Comparison of ENCODE assay signal across 18 cellular contexts in genomic region chr22:32622762-32623147, GRCh38.
DNase-seq lines count a peak whose midpoint lies in the region; ATAC-seq and TF ChIP-seq lines count a peak whose summit lies in the region.
"Had no signal": no experiment of that assay in that cellular context is flagged by ENCODE, and none has a peak within 500 bp of the region (broad histone marks: within the 10 kb centered on the region; RNA-seq: fewer than 3 reads in every experiment).

No MANE protein-coding gene starts in this region.

- H3K27me3 ChIP-seq in SJCRH30: no peaks in the 10 kb centered on the region
- H3K27me3 ChIP-seq in esophagus (ENCODE audit: control insufficient read depth in 1 of 2, insufficient read depth in 2 of 2, low read length in 2 of 2): no peaks in the 10 kb centered on the region
- H3K27me3 ChIP-seq in testis: no peaks in the 10 kb centered on the region

- no peaks in the 10 kb centered on the region for H3K36me3 Mint-ChIP-seq in nephron (ENCODE audit: low read depth)
- H3K36me3 Mint-ChIP-seq: stimulated activated naive B cell treated with anti-CD40 and anti-IgM and Interleukin-4, amounts not matched to agents 10 μg/mL and 1 μg/mL and 100 μg/mL, for 72 hours had no signal

- peaks cover 50% of the 10 kb centered on the region for H3K4me1 Mint-ChIP-seq in nephron

- H3K27ac ChIP-seq in SJCRH30 (peak overlapping the region; percentile 95), esophagus (ENCODE audit: low read depth in 2 of 2, low read length in 1 of 2) (peak overlapping the region; percentile 57 to 68), testis (peak overlapping the region; percentile 69 to 85)
- H3K27ac ChIP-seq: C4-2B, foreskin keratinocyte, VCaP had no signal

- peak in 1 of 2 experiments; percentile 15 for DNase-seq in SJCRH30
- no peak for DNase-seq in testis
- no peak for DNase-seq in OCI-M2 (lab: John Stamatoyannopoulos, UW; ENCODE audit: unreplicated experiment)
- DNase-seq in NCI-H345 treated with DMSO at 0.1 percent for 48 hours (lab: John Stamatoyannopoulos, UW; ENCODE audit: unreplicated experiment): no peak
- no peak for DNase-seq in sciatic nerve (ENCODE audit: low spot score)
- DNase-seq: activated CD8-positive, alpha-beta memory T cell treated with anti-CD3 and anti-CD28 coated beads, Interleukin-2, amount 50 U/mL, for 48 hours; foreskin keratinocyte; NCI-H1417 treated with DMSO at 0.1 percent for 48 hours; NCI-H526; nucleus accumbens; stimulated activated CD4-positive, alpha-beta T cell treated with anti-CD3 and anti-CD28 coated beads, Interleukin-4, amount 100 ng/mL, for 1 hour; stimulated activated naive B cell treated with anti-CD40 and anti-IgM and Interleukin-4, amounts not matched to agents 10 μg/mL and 1 μg/mL and 100 μg/mL, for 72 hours had no signal

- H3K36me3 ChIP-seq in SJCRH30 (no peaks in the 10 kb centered on the region), esophagus (ENCODE audit: control insufficient read depth in 2 of 2, insufficient read depth in 2 of 2, low read length in 1 of 2) (no peaks in the 10 kb centered on the region), testis (ENCODE audit: low read depth, missing control alignments) (no peaks in the 10 kb centered on the region)

- peak overlapping the region in 2 of 3 experiments; percentile 99 for H3K27ac Mint-ChIP-seq in nephron
- H3K27ac Mint-ChIP-seq: dendritic cell treated with granulocyte-macrophage colony-stimulating factor and Interleukin-4, amounts not matched to agents 40 ng/mL and 50 ng/mL, for 4 days; stimulated activated naive B cell treated with anti-CD40 and anti-IgM and Interleukin-4, amounts not matched to agents 10 μg/mL and 1 μg/mL and 100 μg/mL, for 72 hours had no signal

- H3K4me3 ChIP-seq in SJCRH30: no peak overlapping the region
- no peak overlapping the region for H3K4me3 ChIP-seq in esophagus (ENCODE audit: low read depth in 1 of 2, low read length in 2 of 2)
- no peak overlapping the region for H3K4me3 ChIP-seq in testis

- ATAC-seq in sciatic nerve (no peak), HG03280 (IDR thresholded peaks at IDR 0.05; ENCODE audit: unreplicated experiment) (no peak)
- ATAC-seq: foreskin keratinocyte; stimulated activated naive B cell treated with anti-CD40 and anti-IgM and Interleukin-4, amounts not matched to agents 10 μg/mL and 1 μg/mL and 100 μg/mL, for 72 hours had no signal

- intact Hi-C loops in testis (cut with DNase I; ENCODE audit: low total_unique reads): loop anchor here (5.0 kb wide), 1 partner anchor 90 kb away; no protein-coding TSS in a partner anchor
- intact Hi-C loops in sciatic nerve (cut with DNase I): no loop called here

- no peak for TF ChIP-seq POLR2A in testis (IDR thresholded peaks at IDR 0.05)

- H3K4me3 Mint-ChIP-seq in nephron: peak overlapping the region; percentile 33 to 52 (median 50)
- H3K4me3 Mint-ChIP-seq: dendritic cell treated with granulocyte-macrophage colony-stimulating factor and Interleukin-4, amounts not matched to agents 40 ng/mL and 50 ng/mL, for 4 days; stimulated activated naive B cell treated with anti-CD40 and anti-IgM and Interleukin-4, amounts not matched to agents 10 μg/mL and 1 μg/mL and 100 μg/mL, for 72 hours had no signal

- H3K4me1 ChIP-seq in SJCRH30: peaks cover 32% of the 10 kb centered on the region
- peaks cover 0 to 5% of the 10 kb centered on the region in 2 donors for H3K4me1 ChIP-seq in esophagus (ENCODE audit: control insufficient read depth in 2 of 2, insufficient read depth in 2 of 2, low read length in 1 of 2)
- peaks cover 37% of the 10 kb centered on the region for H3K4me1 ChIP-seq in testis
- H3K4me1 ChIP-seq: foreskin keratinocyte had no signal

- TF ChIP-seq CTCF in nephron (IDR thresholded peaks at IDR 0.05; ENCODE audit: unreplicated experiment in 3 of 3) (no peak), testis (IDR thresholded peaks at IDR 0.05) (no peak)

- no peaks in the 10 kb centered on the region for H3K27me3 Mint-ChIP-seq in nephron (ENCODE audit: low read depth)

- WGBS in esophagus, 2 donors: 52 to 61% methylated on average over 3 of the region's 3 CpGs
- 38 to 47% methylated on average over 3 of the region's 3 CpGs for WGBS in testis, 2 donors

- H3K9me3 ChIP-seq in SJCRH30 (replicated peaks) (no peaks in the 10 kb centered on the region), esophagus (ENCODE audit: control insufficient read depth in 2 of 2, insufficient read depth in 1 of 2, low read depth in 1 of 2, low read length in 1 of 2) (no peaks in the 10 kb centered on the region), testis (no peaks in the 10 kb centered on the region)

- peaks cover 2% of the 10 kb centered on the region for H3K9me3 Mint-ChIP-seq in nephron
